In the genomic region with DNA sequence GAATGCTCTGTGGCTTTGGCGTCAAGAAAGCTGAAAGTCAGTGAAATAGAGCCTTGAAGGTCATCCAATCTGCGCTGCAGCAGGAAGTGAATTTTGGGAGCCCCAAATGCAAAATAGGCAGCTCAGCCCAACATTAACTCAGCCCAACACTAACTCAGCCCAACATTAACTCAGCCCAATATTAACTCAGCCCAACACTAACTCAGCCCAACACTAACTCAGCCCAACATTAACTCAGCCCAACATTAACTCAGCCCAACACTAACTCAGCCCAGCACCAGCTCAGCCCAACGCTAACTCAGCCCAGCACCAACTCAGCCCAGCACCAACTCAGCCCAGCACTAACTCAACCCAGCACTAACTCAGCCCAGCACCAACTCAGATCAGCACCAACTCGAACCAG, we compare ENCODE assay signal across 15 cellular contexts.
A peak's percentile ranks its signal among the peaks of the same experiment; 100 is the strongest.
DNase-seq lines count a peak whose midpoint lies in the region; ATAC-seq and TF ChIP-seq lines count a peak whose summit lies in the region.
"Had no signal": no experiment of that assay in that cellular context is flagged by ENCODE, and none has a peak within 500 bp of the region (broad histone marks: within the 10 kb centered on the region; RNA-seq: fewer than 3 reads in every experiment).

No MANE protein-coding gene starts in this region.

- H3K27ac ChIP-seq in heart left ventricle: peak overlapping the region in 10 of 12 donors; percentile 14 to 86 (median 44)
- peak overlapping the region; percentile 66 for H3K27ac ChIP-seq in left ventricle myocardium inferior (replicated peaks)
- peak overlapping the region; percentile 84 to 89 for H3K27ac ChIP-seq in tibial artery
- no peak overlapping the region for H3K27ac ChIP-seq in WERI-Rb-1
- H3K27ac ChIP-seq: KMS-11 had no signal

- DNase-seq in heart left ventricle (no peak), Right ventricle myocardium inferior (ENCODE audit: missing footprints) (no peak), RPMI8226 (peak; percentile 22), left ventricle myocardium inferior (no peak), tibial artery (no peak), cerebellar nuclear complex (lab: John Stamatoyannopoulos, UW) (no peak), G401 (ENCODE audit: low spot score) (no peak), WERI-Rb-1 (no peak)
- DNase-seq: activated CD4-positive, alpha-beta T cell treated with anti-CD3 and anti-CD28 coated beads for 36 hours; activated naive CD8-positive, alpha-beta T cell treated with anti-CD3 and anti-CD28 coated beads, Interleukin-2, amount 10 ng/mL, durations not matched to agents 7 days and 5 days; activated T-cell treated with anti-CD3 and anti-CD28 coated beads, Interleukin-2, amount 50 U/mL, for 1 hour; NCI-H1694; T-helper 1 cell; transverse colon had no signal

- H3K4me1 ChIP-seq in heart left ventricle (peaks cover 0 to 88% (median 63%) of the 10 kb centered on the region in 12 donors), left ventricle myocardium inferior (peaks cover 96% of the 10 kb centered on the region), tibial artery (peaks cover 0 to 97% (median 61%) of the 10 kb centered on the region in 4 donors)

- TF ChIP-seq POLR2A in heart left ventricle (IDR thresholded peaks at IDR 0.05): no peak

- no peaks in the 10 kb centered on the region for H3K36me3 ChIP-seq in heart left ventricle
- no peaks in the 10 kb centered on the region for H3K36me3 ChIP-seq in left ventricle myocardium inferior
- no peaks in the 10 kb centered on the region for H3K36me3 ChIP-seq in tibial artery
- H3K36me3 ChIP-seq in WERI-Rb-1: no peaks in the 10 kb centered on the region
- H3K36me3 ChIP-seq: transverse colon had no signal

- H3K9me3 ChIP-seq in heart left ventricle (no peaks in the 10 kb centered on the region), left ventricle myocardium inferior (replicated peaks) (no peaks in the 10 kb centered on the region), tibial artery (no peaks in the 10 kb centered on the region), WERI-Rb-1 (ENCODE audit: severe bottlenecking) (no peaks in the 10 kb centered on the region)
- H3K9me3 ChIP-seq: transverse colon had no signal

- ATAC-seq in heart left ventricle: peak in 2 of 4 donors; percentile 3 to 16
- ATAC-seq in Right ventricle myocardium inferior: no peak
- ATAC-seq: activated CD4-positive, alpha-beta T cell treated with anti-CD3 and anti-CD28 coated beads for 36 hours had no signal

- no peak overlapping the region for H3K4me3 ChIP-seq in heart left ventricle
- no peak overlapping the region for H3K4me3 ChIP-seq in left ventricle myocardium inferior
- no peak overlapping the region for H3K4me3 ChIP-seq in tibial artery
- no peak overlapping the region for H3K4me3 ChIP-seq in WERI-Rb-1 (ENCODE audit: low read depth, low read length)
- H3K4me3 ChIP-seq: transverse colon had no signal

- 57 to 66% (median 60%) methylated on average over 4 of the region's 4 CpGs for WGBS in heart left ventricle, 4 donors

- H3K27me3 ChIP-seq in heart left ventricle (no peaks in the 10 kb centered on the region), left ventricle myocardium inferior (ENCODE audit: low read depth) (no peaks in the 10 kb centered on the region), tibial artery (no peaks in the 10 kb centered on the region), WERI-Rb-1 (ENCODE audit: insufficient read depth, low read depth, severe bottlenecking) (no peaks in the 10 kb centered on the region)
- H3K27me3 ChIP-seq: transverse colon had no signal

- TF ChIP-seq CTCF in heart left ventricle (IDR thresholded peaks at IDR 0.05): no peak
- TF ChIP-seq CTCF in left ventricle myocardium inferior (IDR thresholded peaks at IDR 0.05; ENCODE audit: borderline replicate concordance): no peak
- TF ChIP-seq CTCF in tibial artery (IDR thresholded peaks at IDR 0.05): no peak
- TF ChIP-seq CTCF in WERI-Rb-1 (IDR thresholded peaks at IDR 0.05; ENCODE audit: low read depth, low read length): no peak

- in situ Hi-C loops in G401 (cut with HindIII; ENCODE audit: low sequenced_read_pairs): no loop called here

- intact Hi-C loops in heart left ventricle (cut with DNase I) (loop anchor here in 1 of 10 donors (10.0 kb wide), 1 partner anchor 284 kb away; no protein-coding TSS in a partner anchor), Right ventricle myocardium inferior (cut with DNase I) (no loop called here), left ventricle myocardium inferior (cut with micrococcal nuclease) (no loop called here), tibial artery (cut with DNase I; ENCODE audit: low total_unique reads) (no loop called here)
